ENCODE assay signal across 1 cellular context in genomic region chr3:160140756-160141155, GRCh38.
TF ChIP-seq lines count a peak whose summit lies in the region.

No MANE protein-coding gene starts in this region.

TF ChIP-seq in A549, 52 proteins besides CTCF, POLR2A, EP300 and RAD21 (continued from another document):
- TF ChIP-seq ZNF302 (CRISPR knock-in tag; IDR thresholded peaks at IDR 0.05), result no peak
- TF ChIP-seq MYC (IDR thresholded peaks at IDR 0.05; ENCODE audit: borderline replicate concordance, low read length), result no peak
- TF ChIP-seq EHF (CRISPR knock-in tag; IDR thresholded peaks at IDR 0.05), result no peak
- no peak for TF ChIP-seq PHF8 (IDR thresholded peaks at IDR 0.05; ENCODE audit: borderline replicate concordance, low read depth)
- no peak for TF ChIP-seq JUNB (IDR thresholded peaks at IDR 0.05)
- no peak for TF ChIP-seq USF2 (IDR thresholded peaks at IDR 0.05)
